1 cellular context compared by ENCODE assay signal in the genomic region with DNA sequence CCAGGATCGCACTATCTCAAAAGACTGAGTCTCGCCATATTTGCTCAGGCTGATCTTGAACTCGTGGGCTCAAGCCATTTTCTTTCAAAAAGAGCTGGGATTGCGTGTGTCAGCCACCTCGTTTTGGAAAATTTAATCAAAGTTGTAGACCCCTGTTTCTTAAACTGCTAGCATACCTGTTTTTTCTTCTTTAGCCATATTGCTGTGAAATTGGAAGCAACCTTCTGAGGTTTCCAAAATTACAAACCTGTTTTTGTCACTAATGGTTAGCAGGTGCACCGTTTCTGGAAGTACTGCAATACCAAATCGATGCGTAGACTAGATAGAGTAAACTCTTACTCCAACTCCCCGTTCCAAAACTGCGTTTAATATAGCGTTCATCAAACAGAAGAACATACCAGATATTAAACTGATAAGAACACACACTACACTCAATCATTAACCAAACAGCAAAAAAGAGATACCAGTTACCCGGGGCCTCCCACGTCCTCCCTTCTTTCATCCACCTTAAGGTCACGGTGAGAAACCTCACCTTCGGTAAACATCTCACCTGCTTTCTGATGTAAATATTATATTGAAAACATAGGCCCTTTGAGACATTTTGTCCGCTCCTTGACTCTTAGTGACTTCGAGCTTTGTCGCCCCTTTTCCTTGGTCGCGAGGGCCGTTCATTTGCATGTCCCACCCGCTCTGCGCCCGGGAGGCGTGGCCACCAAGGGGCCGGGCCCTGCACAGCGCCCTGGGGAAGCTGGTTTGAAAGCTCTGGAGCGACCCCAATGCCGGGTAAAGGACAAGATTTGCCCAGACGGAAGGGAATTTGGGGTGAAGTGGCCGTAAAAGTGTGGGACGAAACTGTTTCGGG.
A peak's percentile ranks its signal among the peaks of the same experiment; 100 is the strongest.
TF ChIP-seq lines count a peak whose summit lies in the region.

Gene RNU2-63P (minus strand): TSS at position 462 of the 862 bp plus-strand sequence.

TF ChIP-seq in IMR-90, 13 proteins besides CTCF, POLR2A, EP300 and RAD21 (continued from another document):
- TF ChIP-seq MAZ (IDR thresholded peaks at IDR 0.05; ENCODE audit: borderline replicate concordance, low read depth, low read length) (peak; percentile 18; the same call in 1 of the 2 replicates), MAFK (IDR thresholded peaks at IDR 0.05; ENCODE audit: low read depth, low read length) (no peak), CEBPB (IDR thresholded peaks at IDR 0.05; ENCODE audit: low read depth, low read length) (no peak), RCOR1 (IDR thresholded peaks at IDR 0.05; ENCODE audit: insufficient replicate concordance, low read length) (no peak), BHLHE40 (IDR thresholded peaks at IDR 0.05; ENCODE audit: low read depth, low read length) (no peak), FOS (IDR thresholded peaks at IDR 0.05; ENCODE audit: low read depth, low read length) (no peak), SMC3 (IDR thresholded peaks at IDR 0.05; ENCODE audit: low read depth, low read length) (no peak), MXI1 (IDR thresholded peaks at IDR 0.05; ENCODE audit: borderline replicate concordance, low read depth, low read length) (no peak)
TF ChIP-seq in IMR-90: peak in this region for 2.
